Comparison of ENCODE assay signal across 13 cellular contexts in the genomic region with DNA sequence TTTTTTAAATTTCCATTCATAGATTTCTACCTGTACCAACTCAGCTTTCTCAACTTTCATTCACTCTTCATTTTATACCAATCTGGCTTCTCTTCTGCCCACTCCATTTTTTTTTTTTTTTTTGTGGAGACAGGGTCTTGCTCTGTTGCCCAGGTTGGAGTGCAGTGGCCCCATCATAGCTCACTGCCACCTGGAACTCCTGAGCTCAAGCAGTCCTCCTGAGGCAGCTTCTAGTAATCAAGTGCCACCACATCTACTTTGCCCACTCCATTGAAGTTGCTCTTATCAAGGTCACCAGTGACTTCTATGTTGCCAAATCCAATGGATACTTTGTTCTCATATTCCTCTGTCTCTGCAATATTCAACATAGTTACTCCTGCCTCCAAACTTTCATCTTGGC. TPM values are rescaled to one million over a fixed set of nuclear protein-coding genes. Genes with fewer than 3 reads are reported as not detected.
A peak's percentile ranks its signal among the peaks of the same experiment; 100 is the strongest.
DNase-seq lines count a peak whose midpoint lies in the region; ATAC-seq and TF ChIP-seq lines count a peak whose summit lies in the region.
"Had no signal": no experiment of that assay in that cellular context is flagged by ENCODE, and none has a peak within 500 bp of the region (broad histone marks: within the 10 kb centered on the region; RNA-seq: fewer than 3 reads in every experiment).

No MANE protein-coding gene starts in this region.

- DNase-seq in T-helper 1 cell (no peak), NB4 (ENCODE audit: low read depth) (no peak), osteoblast (ENCODE audit: insufficient read length, low spot score, missing footprints) (no peak), iPS-NIHi7 (ENCODE audit: extremely low spot score) (no peak), NCI-H1930 (lab: John Stamatoyannopoulos, UW) (no peak), cardiac septum (ENCODE audit: low spot score) (no peak)
- DNase-seq in effector memory CD8-positive, alpha-beta T cell: no peak
- DNase-seq: 8988T, amniotic stem cell, KBM-7 had no signal

- H3K27me3 Mint-ChIP-seq in T-helper 1 cell treated with Interleukin-12 subunit alpha and Interleukin-12 subunit beta and Interleukin-4 antibody, amounts not matched to agents 30 μg/mL and 1 μg/mL, for 36 hours (ENCODE audit: low read depth): no peaks in the 10 kb centered on the region
- no peaks in the 10 kb centered on the region for H3K27me3 Mint-ChIP-seq in effector memory CD8-positive, alpha-beta T cell

- H3K36me3 Mint-ChIP-seq in T-helper 1 cell treated with Interleukin-12 subunit alpha and Interleukin-12 subunit beta and Interleukin-4 antibody, amounts not matched to agents 30 μg/mL and 1 μg/mL, for 36 hours (ENCODE audit: low read depth): peaks cover 33% of the 10 kb centered on the region
- peaks cover 53% of the 10 kb centered on the region for H3K36me3 Mint-ChIP-seq in effector memory CD8-positive, alpha-beta T cell (ENCODE audit: insufficient read depth)

- peaks cover 18% of the 10 kb centered on the region for H3K36me3 ChIP-seq in osteoblast (ENCODE audit: insufficient read depth, low read length)

- intact Hi-C loops in cardiac septum (cut with DNase I): no loop called here

- no peak for TF ChIP-seq POLR2A in NB4 (IDR thresholded peaks at IDR 0.05; ENCODE audit: extremely low read depth, insufficient read length)

- peaks cover 49% of the 10 kb centered on the region for H3K4me1 Mint-ChIP-seq in T-helper 1 cell treated with Interleukin-12 subunit alpha and Interleukin-12 subunit beta and Interleukin-4 antibody, amounts not matched to agents 30 μg/mL and 1 μg/mL, for 36 hours (ENCODE audit: low read depth)
- peaks cover 46 to 63% of the 10 kb centered on the region in 2 donors for H3K4me1 Mint-ChIP-seq in effector memory CD8-positive, alpha-beta T cell (ENCODE audit: low read depth in 2 of 2)

- TF ChIP-seq CTCF in NB4 (IDR thresholded peaks at IDR 0.05; ENCODE audit: low read depth, low read length) (no peak), osteoblast (IDR thresholded peaks at IDR 0.05; ENCODE audit: extremely low read depth, low read depth, low read length) (no peak)

- H3K9me3 Mint-ChIP-seq in T-helper 1 cell treated with Interleukin-12 subunit alpha and Interleukin-12 subunit beta and Interleukin-4 antibody, amounts not matched to agents 30 μg/mL and 1 μg/mL, for 36 hours: no peaks in the 10 kb centered on the region
- H3K9me3 Mint-ChIP-seq in effector memory CD8-positive, alpha-beta T cell: no peaks in the 10 kb centered on the region

- peak overlapping the region; percentile 27 for H3K27ac ChIP-seq in osteoblast (ENCODE audit: low read depth, low read length)

- peaks cover 92% of the 10 kb centered on the region for H3K79me2 ChIP-seq in osteoblast (ENCODE audit: insufficient read depth, low read length)

- H4K20me1 ChIP-seq in osteoblast (ENCODE audit: insufficient read depth, low read length): peaks cover 55% of the 10 kb centered on the region

- H3K27ac Mint-ChIP-seq in T-helper 1 cell treated with Interleukin-12 subunit alpha and Interleukin-12 subunit beta and Interleukin-4 antibody, amounts not matched to agents 30 μg/mL and 1 μg/mL, for 36 hours: peak overlapping the region; percentile 99
- H3K27ac Mint-ChIP-seq in effector memory CD8-positive, alpha-beta T cell: peak overlapping the region in 1 of 2 donors; percentile 86

- peaks cover 25% of the 10 kb centered on the region for H3K4me1 ChIP-seq in osteoblast (ENCODE audit: insufficient read depth, low read length)

- no peak for ATAC-seq in effector memory CD8-positive, alpha-beta T cell (replicated peaks)
- ATAC-seq: left lobe of liver had no signal

- H3K4me2 ChIP-seq in osteoblast (ENCODE audit: insufficient read depth, low read length): peak overlapping the region; percentile 93

- H3K4me3 ChIP-seq in NB4 (ENCODE audit: low read depth, low read length) (peak overlapping the region; percentile 95), osteoblast (ENCODE audit: insufficient read depth, low read length) (no peak overlapping the region)

- no peaks in the 10 kb centered on the region for H3K27me3 ChIP-seq in osteoblast (ENCODE audit: insufficient read depth, low read length)
- H3K27me3 ChIP-seq: esophagus muscularis mucosa had no signal

- H3K9me3 ChIP-seq in osteoblast (ENCODE audit: low read depth, low read length): no peaks in the 10 kb centered on the region
- H3K9me3 ChIP-seq: esophagus muscularis mucosa had no signal

- peak overlapping the region; percentile 100 for H3K4me3 Mint-ChIP-seq in T-helper 1 cell treated with Interleukin-12 subunit alpha and Interleukin-12 subunit beta and Interleukin-4 antibody, amounts not matched to agents 30 μg/mL and 1 μg/mL, for 36 hours
- H3K4me3 Mint-ChIP-seq in effector memory CD8-positive, alpha-beta T cell: peak overlapping the region; percentile 97 to 98

- H2AFZ ChIP-seq in osteoblast (ENCODE audit: low read length): no peak overlapping the region

RNA-seq across cellular contexts. Expression of gene SUPT6H, which starts 1.7 kb away (rescaled TPM):
- 47.4 and 54.2 TPM in 2 replicates for total RNA-seq in osteoblast
- total RNA-seq in cardiac septum: 48.4 TPM

RNA-seq across cellular contexts. Expression of gene SDF2, which starts 2.0 kb away (rescaled TPM):
- total RNA-seq in osteoblast (37.4 and 40.9 TPM in 2 replicates), cardiac septum (26.6 TPM)

RNA-seq across cellular contexts. Expression of gene BLTP2, which starts 18.8 kb away (rescaled TPM):
- 170 and 171 TPM in 2 replicates for total RNA-seq in osteoblast
- total RNA-seq in cardiac septum: 70.4 TPM

RNA-seq across cellular contexts. Expression of gene PROCA1, which starts 48.0 kb away (rescaled TPM):
- total RNA-seq in osteoblast: 0.36 and 0.88 TPM in 2 replicates
- total RNA-seq in cardiac septum: 2.0 TPM

RNA-seq across cellular contexts. Expression of gene RSKR, which starts 49.7 kb away (rescaled TPM):
- total RNA-seq in osteoblast (4.1 and 4.3 TPM in 2 replicates), cardiac septum (6.8 TPM)
